ENCODE assay signal across 13 cellular contexts in the genomic region with DNA sequence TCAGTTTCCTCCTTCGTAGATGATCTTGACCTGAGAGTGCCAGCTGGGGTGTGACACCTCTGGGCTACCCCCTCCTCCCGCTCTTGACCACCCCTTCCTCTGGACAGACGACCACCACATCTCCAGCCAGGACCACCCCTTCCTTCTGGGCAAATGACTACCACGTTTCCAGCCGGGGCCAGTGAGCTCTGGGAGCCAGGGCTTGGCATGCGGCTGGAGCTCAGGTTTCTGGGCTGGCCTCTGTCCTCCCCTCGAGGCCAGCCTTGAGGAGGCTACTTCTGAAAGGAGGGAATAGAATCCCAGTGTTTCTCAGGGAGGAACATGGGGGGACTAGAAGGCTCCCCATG.
"Had no signal": no experiment of that assay in that cellular context is flagged by ENCODE, and none has a peak within 500 bp of the region (broad histone marks: within the 10 kb centered on the region; RNA-seq: fewer than 3 reads in every experiment).

No MANE protein-coding gene starts in this region.

- H3K36me3 ChIP-seq: neural progenitor cell, upper lobe of right lung had no signal

- H3K27ac ChIP-seq: heart left ventricle, neural progenitor cell, parathyroid adenoma, upper lobe of right lung had no signal

- H3K4me1 ChIP-seq: neural progenitor cell, parathyroid adenoma, upper lobe of right lung had no signal

- ATAC-seq: activated T-cell treated with anti-CD3 and anti-CD28 coated beads, Interleukin-2, amount 50 U/mL, for 4 hours; stimulated activated effector memory CD8-positive, alpha-beta T cell treated with anti-CD3 and anti-CD28 coated beads, Interleukin-12 subunit alpha, Interleukin-12 subunit beta, amount 100 ng/mL, for 72 hours; upper lobe of right lung had no signal

- H3K27me3 ChIP-seq: heart left ventricle, upper lobe of right lung had no signal

- FAIRE-seq: colon, endothelial cell of umbilical vein, islet of Langerhans, small intestine had no signal

- DNase-seq: activated CD4-positive, alpha-beta T cell treated with anti-CD3 and anti-CD28 coated beads, Interleukin-2, amount 50 U/mL, for 1 hour; foreskin melanocyte; small intestine; T1000 had no signal

- H3K9me3 ChIP-seq: heart left ventricle, upper lobe of right lung had no signal

- H3K4me3 ChIP-seq: heart left ventricle, neural progenitor cell, upper lobe of right lung had no signal
